31 cellular contexts compared by ENCODE assay signal in the genomic region with DNA sequence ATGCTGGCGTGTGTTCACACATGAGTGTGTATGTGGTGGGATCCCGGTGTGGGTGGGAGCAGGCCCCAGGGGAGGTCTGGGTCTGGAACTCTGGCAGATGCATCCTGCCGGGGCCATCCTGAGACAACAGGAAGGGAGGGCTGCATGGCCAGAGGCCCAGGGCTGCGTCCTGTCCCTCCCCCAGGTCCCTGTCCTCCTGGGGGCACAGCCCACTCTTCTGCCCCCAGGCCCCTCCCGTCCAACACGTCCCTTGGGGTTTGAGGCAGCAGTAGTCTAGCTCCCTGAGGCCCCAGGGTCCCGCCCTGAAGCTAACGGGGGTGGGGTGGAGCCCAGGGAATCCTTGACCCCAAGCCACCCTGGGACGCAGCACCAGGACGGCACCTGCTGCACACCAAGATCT. TPM values are rescaled to one million over a fixed set of nuclear protein-coding genes. Genes with fewer than 3 reads are reported as not detected.
DNase-seq lines count a peak whose midpoint lies in the region; ATAC-seq and TF ChIP-seq lines count a peak whose summit lies in the region.
"Had no signal": no experiment of that assay in that cellular context is flagged by ENCODE, and none has a peak within 500 bp of the region (broad histone marks: within the 10 kb centered on the region; RNA-seq: fewer than 3 reads in every experiment).

No MANE protein-coding gene starts in this region.

- H3K36me3 ChIP-seq in RWPE2 (ENCODE audit: low read depth) (no peaks in the 10 kb centered on the region), left ventricle myocardium inferior (no peaks in the 10 kb centered on the region), neural progenitor cell (no peaks in the 10 kb centered on the region)
- H3K36me3 ChIP-seq: ascending aorta, colonic mucosa, Peyer's patch had no signal

- H3K27me3 Mint-ChIP-seq in CD14-positive monocyte (ENCODE audit: low read depth in 3 of 3) = peaks cover 3 to 7% (median 5%) of the 10 kb centered on the region in 3 donors
- H3K27me3 Mint-ChIP-seq in neural progenitor cell (ENCODE audit: insufficient read depth, low read depth) = peaks cover 2% of the 10 kb centered on the region
- H3K27me3 Mint-ChIP-seq: activated naive CD8-positive, alpha-beta T cell had no signal

- H3K27ac ChIP-seq in RWPE2 (ENCODE audit: poor library complexity, severe bottlenecking) (no peak overlapping the region), left ventricle myocardium inferior (replicated peaks) (peak overlapping the region; percentile 36), neural progenitor cell (no peak overlapping the region)
- H3K27ac ChIP-seq: ascending aorta, colonic mucosa, Peyer's patch had no signal

- no peak overlapping the region for H3K4me2 ChIP-seq in neural progenitor cell

- TF ChIP-seq CTCF in CD14-positive monocyte (IDR thresholded peaks at IDR 0.05) = no peak
- TF ChIP-seq CTCF in RWPE2 (IDR thresholded peaks at IDR 0.05; ENCODE audit: poor library complexity, severe bottlenecking) = no peak
- no peak for TF ChIP-seq CTCF in left ventricle myocardium inferior (IDR thresholded peaks at IDR 0.05; ENCODE audit: borderline replicate concordance)
- TF ChIP-seq CTCF in neural progenitor cell (IDR thresholded peaks at IDR 0.05) = no peak

- H3K27ac Mint-ChIP-seq in CD14-positive monocyte (no peak overlapping the region), neural progenitor cell (peak overlapping the region; percentile 88)
- H3K27ac Mint-ChIP-seq: activated naive CD8-positive, alpha-beta T cell had no signal

- H3K9me3 ChIP-seq in RWPE2 (ENCODE audit: severe bottlenecking) = no peaks in the 10 kb centered on the region
- H3K9me3 ChIP-seq in left ventricle myocardium inferior (replicated peaks) = no peaks in the 10 kb centered on the region
- H3K9me3 ChIP-seq in neural progenitor cell (ENCODE audit: low read depth) = no peaks in the 10 kb centered on the region
- H3K9me3 ChIP-seq: ascending aorta, colonic mucosa, Peyer's patch had no signal

- H3K4me3 Mint-ChIP-seq in CD14-positive monocyte = no peak overlapping the region
- no peak overlapping the region for H3K4me3 Mint-ChIP-seq in neural progenitor cell
- H3K4me3 Mint-ChIP-seq: activated naive CD8-positive, alpha-beta T cell; neural crest cell had no signal

- H3K9me3 Mint-ChIP-seq in CD14-positive monocyte (peaks cover 0 to 3% (median 0%) of the 10 kb centered on the region in 7 donors), neural progenitor cell (no peaks in the 10 kb centered on the region)

- H3K4me1 ChIP-seq in RWPE2 (ENCODE audit: insufficient read depth, poor library complexity, severe bottlenecking) = no peaks in the 10 kb centered on the region
- H3K4me1 ChIP-seq in left ventricle myocardium inferior = peaks cover 9% of the 10 kb centered on the region
- no peaks in the 10 kb centered on the region for H3K4me1 ChIP-seq in neural progenitor cell
- H3K4me1 ChIP-seq: ascending aorta, colonic mucosa, Peyer's patch had no signal

- H2AFZ ChIP-seq in neural progenitor cell (replicated peaks) = no peak overlapping the region

- no peaks in the 10 kb centered on the region for H3K79me2 ChIP-seq in neural progenitor cell (ENCODE audit: low read depth)

- no peaks in the 10 kb centered on the region for H3K4me1 Mint-ChIP-seq in CD14-positive monocyte
- H3K4me1 Mint-ChIP-seq in neural progenitor cell = peaks cover 8% of the 10 kb centered on the region

- H3K36me3 Mint-ChIP-seq in CD14-positive monocyte = no peaks in the 10 kb centered on the region
- H3K36me3 Mint-ChIP-seq in neural progenitor cell = no peaks in the 10 kb centered on the region
- H3K36me3 Mint-ChIP-seq: activated naive CD8-positive, alpha-beta T cell had no signal

- H3F3A ChIP-seq in neural progenitor cell (ENCODE audit: low read depth) = no peaks in the 10 kb centered on the region

- H3K27me3 ChIP-seq in RWPE2 (ENCODE audit: insufficient read depth, poor library complexity, severe bottlenecking) (no peaks in the 10 kb centered on the region), left ventricle myocardium inferior (ENCODE audit: low read depth) (peaks cover 24% of the 10 kb centered on the region), neural progenitor cell (no peaks in the 10 kb centered on the region)
- H3K27me3 ChIP-seq: ascending aorta, colonic mucosa, Peyer's patch had no signal

- ATAC-seq in RWPE2 (ENCODE audit: low read depth) = no peak
- no peak for ATAC-seq in GM21737 (IDR thresholded peaks at IDR 0.05; ENCODE audit: unreplicated experiment)
- no peak for ATAC-seq in HG02588 (IDR thresholded peaks at IDR 0.05; ENCODE audit: unreplicated experiment)
- ATAC-seq: HCT116, sciatic nerve had no signal

- H3K4me3 ChIP-seq in RWPE2 (ENCODE audit: severe bottlenecking) (no peak overlapping the region), left ventricle myocardium inferior (no peak overlapping the region), neural progenitor cell (no peak overlapping the region)
- H3K4me3 ChIP-seq: ascending aorta, colonic mucosa, Peyer's patch had no signal

- no peaks in the 10 kb centered on the region for H4K20me1 ChIP-seq in neural progenitor cell (ENCODE audit: low read depth)

- no peak overlapping the region for H3K9ac ChIP-seq in neural progenitor cell

- intact Hi-C loops in CD14-positive monocyte (cut with micrococcal nuclease) (no loop called here), left ventricle myocardium inferior (cut with micrococcal nuclease) (no loop called here)

- DNase-seq in CD14-positive monocyte (ENCODE audit: low spot score) (peak; percentile 36), RWPE2 (ENCODE audit: low spot score) (peak; percentile 66), left ventricle myocardium inferior (no peak), neural progenitor cell (ENCODE audit: low spot score) (no peak), anterior cingulate cortex (lab: John Stamatoyannopoulos, UW) (no peak)
- no peak for DNase-seq in stimulated activated naive CD4-positive, alpha-beta T cell treated with Interleukin-2 at 50 U/mL for 16 hours (lab: John Stamatoyannopoulos, UW)
- DNase-seq: activated T-cell treated with anti-CD3 and anti-CD28 coated beads for 4 hours; colonic mucosa; COR-L47; DMS53; effector memory CD4-positive, alpha-beta T cell; mammary epithelial cell; NCI-H146; NCI-H446; NCI-H774; Peyer's patch; stimulated activated CD4-positive, alpha-beta T cell treated with anti-CD3 and anti-CD28 coated beads, Interleukin-4, amount 100 ng/mL, for 24 hours; substantia nigra; T-helper 9 cell; trophoblast cell had no signal

RNA-seq across cellular contexts. Expression of a gene that starts 16.6 kb away (rescaled TPM):
- polyA plus RNA-seq in CD14-positive monocyte = not detected
- total RNA-seq in left ventricle myocardium inferior (6.1 TPM), neural progenitor cell (ENCODE audit: low replicate concordance) (2.3 and 13.9 TPM in 2 replicates)
- total RNA-seq: HT-29, mammary epithelial cell had no signal
- polyA plus RNA-seq: AG04450 had no signal

RNA-seq across cellular contexts. Expression of a gene that starts 41.5 kb away (rescaled TPM):
- under 1 TPM; 0.49 to 0.59 TPM for polyA plus RNA-seq in CD14-positive monocyte
- not detected for total RNA-seq in left ventricle myocardium inferior
- not detected in 2 replicates for total RNA-seq in neural progenitor cell (ENCODE audit: low replicate concordance)
- total RNA-seq: ascending aorta, epithelial cell of proximal tubule, HT-29, mammary epithelial cell, neural crest cell, Peyer's patch, sciatic nerve had no signal
- polyA plus RNA-seq: AG04450, BJ, mammary epithelial cell had no signal

Comparison
In these comparisons a context has a peak if more than half of its experiments do, and no peak if none do; other contexts are left out.
1. DNase-seq: peak in CD14-positive monocyte (single experiment) and RWPE2 (single experiment); none in left ventricle myocardium inferior (single experiment), neural progenitor cell (single experiment), anterior cingulate cortex (0 of 58) and stimulated activated naive CD4-positive, alpha-beta T cell treated with Interleukin-2 at 50 U/mL for 16 hours (single experiment).